ENCODE assay signal across 3 cellular contexts in the genomic region with DNA sequence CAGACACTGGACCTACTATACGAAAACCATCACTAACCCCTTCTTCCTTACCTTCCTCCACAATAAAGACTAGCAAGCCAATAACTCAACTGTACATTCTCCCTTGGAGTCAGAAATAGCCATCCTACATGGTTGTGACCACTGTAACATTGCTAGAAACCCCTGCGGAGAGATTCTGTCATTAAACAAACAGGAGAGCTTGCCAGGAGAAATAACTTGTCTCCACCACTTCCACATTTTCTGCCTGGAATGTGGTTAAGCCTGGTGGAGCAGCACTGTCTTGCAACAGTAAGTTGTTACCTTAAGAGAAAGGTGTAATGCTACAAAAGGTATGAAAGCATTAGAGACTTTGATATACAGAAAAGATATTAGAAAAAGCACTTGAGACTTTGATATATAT.
TF ChIP-seq lines count a peak whose summit lies in the region.

No MANE protein-coding gene starts in this region.

TF ChIP-seq in GM23338, 12 proteins besides CTCF, POLR2A, EP300 and RAD21 (continues in another document):
- TF ChIP-seq CREB1 (CRISPR knock-in tag; IDR thresholded peaks at IDR 0.05; ENCODE audit: low read depth) (no peak), JUNB (IDR thresholded peaks at IDR 0.05; ENCODE audit: unreplicated experiment) (no peak)
- TF ChIP-seq, protein P1, sequence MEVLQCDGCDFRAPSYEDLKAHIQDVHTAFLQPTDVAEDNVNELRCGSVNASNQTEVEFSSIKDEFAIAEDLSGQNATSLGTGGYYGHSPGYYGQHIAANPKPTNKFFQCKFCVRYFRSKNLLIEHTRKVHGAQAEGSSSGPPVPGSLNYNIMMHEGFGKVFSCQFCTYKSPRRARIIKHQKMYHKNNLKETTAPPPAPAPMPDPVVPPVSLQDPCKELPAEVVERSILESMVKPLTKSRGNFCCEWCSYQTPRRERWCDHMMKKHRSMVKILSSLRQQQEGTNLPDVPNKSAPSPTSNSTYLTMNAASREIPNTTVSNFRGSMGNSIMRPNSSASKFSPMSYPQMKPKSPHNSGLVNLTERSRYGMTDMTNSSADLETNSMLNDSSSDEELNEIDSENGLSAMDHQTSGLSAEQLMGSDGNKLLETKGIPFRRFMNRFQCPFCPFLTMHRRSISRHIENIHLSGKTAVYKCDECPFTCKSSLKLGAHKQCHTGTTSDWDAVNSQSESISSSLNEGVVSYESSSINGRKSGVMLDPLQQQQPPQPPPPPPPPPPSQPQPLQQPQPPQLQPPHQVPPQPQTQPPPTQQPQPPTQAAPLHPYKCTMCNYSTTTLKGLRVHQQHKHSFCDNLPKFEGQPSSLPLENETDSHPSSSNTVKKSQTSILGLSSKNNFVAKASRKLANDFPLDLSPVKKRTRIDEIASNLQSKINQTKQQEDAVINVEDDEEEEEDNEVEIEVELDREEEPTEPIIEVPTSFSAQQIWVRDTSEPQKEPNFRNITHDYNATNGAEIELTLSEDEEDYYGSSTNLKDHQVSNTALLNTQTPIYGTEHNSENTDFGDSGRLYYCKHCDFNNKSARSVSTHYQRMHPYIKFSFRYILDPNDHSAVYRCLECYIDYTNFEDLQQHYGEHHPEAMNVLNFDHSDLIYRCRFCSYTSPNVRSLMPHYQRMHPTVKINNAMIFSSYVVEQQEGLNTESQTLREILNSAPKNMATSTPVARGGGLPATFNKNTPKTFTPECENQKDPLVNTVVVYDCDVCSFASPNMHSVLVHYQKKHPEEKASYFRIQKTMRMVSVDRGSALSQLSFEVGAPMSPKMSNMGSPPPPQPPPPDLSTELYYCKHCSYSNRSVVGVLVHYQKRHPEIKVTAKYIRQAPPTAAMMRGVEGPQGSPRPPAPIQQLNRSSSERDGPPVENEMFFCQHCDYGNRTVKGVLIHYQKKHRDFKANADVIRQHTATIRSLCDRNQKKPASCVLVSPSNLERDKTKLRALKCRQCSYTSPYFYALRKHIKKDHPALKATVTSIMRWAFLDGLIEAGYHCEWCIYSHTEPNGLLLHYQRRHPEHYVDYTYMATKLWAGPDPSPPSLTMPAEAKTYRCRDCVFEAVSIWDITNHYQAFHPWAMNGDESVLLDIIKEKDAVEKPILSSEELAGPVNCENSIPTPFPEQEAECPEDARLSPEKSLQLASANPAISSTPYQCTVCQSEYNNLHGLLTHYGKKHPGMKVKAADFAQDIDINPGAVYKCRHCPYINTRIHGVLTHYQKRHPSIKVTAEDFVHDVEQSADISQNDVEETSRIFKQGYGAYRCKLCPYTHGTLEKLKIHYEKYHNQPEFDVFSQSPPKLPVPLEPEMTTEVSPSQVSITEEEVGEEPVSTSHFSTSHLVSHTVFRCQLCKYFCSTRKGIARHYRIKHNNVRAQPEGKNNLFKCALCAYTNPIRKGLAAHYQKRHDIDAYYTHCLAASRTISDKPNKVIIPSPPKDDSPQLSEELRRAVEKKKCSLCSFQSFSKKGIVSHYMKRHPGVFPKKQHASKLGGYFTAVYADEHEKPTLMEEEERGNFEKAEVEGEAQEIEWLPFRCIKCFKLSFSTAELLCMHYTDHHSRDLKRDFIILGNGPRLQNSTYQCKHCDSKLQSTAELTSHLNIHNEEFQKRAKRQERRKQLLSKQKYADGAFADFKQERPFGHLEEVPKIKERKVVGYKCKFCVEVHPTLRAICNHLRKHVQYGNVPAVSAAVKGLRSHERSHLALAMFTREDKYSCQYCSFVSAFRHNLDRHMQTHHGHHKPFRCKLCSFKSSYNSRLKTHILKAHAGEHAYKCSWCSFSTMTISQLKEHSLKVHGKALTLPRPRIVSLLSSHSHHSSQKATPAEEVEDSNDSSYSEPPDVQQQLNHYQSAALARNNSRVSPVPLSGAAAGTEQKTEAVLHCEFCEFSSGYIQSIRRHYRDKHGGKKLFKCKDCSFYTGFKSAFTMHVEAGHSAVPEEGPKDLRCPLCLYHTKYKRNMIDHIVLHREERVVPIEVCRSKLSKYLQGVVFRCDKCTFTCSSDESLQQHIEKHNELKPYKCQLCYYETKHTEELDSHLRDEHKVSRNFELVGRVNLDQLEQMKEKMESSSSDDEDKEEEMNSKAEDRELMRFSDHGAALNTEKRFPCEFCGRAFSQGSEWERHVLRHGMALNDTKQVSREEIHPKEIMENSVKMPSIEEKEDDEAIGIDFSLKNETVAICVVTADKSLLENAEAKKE (CRISPR knock-in tag; IDR thresholded peaks at IDR 0.05) = no peak

TF ChIP-seq in PFSK-1, 5 proteins besides CTCF, POLR2A, EP300 and RAD21:
- TF ChIP-seq, protein P2, sequence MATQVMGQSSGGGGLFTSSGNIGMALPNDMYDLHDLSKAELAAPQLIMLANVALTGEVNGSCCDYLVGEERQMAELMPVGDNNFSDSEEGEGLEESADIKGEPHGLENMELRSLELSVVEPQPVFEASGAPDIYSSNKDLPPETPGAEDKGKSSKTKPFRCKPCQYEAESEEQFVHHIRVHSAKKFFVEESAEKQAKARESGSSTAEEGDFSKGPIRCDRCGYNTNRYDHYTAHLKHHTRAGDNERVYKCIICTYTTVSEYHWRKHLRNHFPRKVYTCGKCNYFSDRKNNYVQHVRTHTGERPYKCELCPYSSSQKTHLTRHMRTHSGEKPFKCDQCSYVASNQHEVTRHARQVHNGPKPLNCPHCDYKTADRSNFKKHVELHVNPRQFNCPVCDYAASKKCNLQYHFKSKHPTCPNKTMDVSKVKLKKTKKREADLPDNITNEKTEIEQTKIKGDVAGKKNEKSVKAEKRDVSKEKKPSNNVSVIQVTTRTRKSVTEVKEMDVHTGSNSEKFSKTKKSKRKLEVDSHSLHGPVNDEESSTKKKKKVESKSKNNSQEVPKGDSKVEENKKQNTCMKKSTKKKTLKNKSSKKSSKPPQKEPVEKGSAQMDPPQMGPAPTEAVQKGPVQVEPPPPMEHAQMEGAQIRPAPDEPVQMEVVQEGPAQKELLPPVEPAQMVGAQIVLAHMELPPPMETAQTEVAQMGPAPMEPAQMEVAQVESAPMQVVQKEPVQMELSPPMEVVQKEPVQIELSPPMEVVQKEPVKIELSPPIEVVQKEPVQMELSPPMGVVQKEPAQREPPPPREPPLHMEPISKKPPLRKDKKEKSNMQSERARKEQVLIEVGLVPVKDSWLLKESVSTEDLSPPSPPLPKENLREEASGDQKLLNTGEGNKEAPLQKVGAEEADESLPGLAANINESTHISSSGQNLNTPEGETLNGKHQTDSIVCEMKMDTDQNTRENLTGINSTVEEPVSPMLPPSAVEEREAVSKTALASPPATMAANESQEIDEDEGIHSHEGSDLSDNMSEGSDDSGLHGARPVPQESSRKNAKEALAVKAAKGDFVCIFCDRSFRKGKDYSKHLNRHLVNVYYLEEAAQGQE (IDR thresholded peaks at IDR 0.05; ENCODE audit: insufficient read depth in 1 of 2, low read depth in 2 of 2, low read length in 2 of 2) = peak in 1 of 2 experiments; percentile 61; a peak in 1 of 4 replicates
- TF ChIP-seq FOXP2 (optimal IDR thresholded peaks at IDR 0.05; ENCODE audit: borderline replicate concordance, extremely low read depth, extremely low read length, insufficient read depth) = no peak
- no peak for TF ChIP-seq POLR2AphosphoS5 (IDR thresholded peaks at IDR 0.05; ENCODE audit: low read depth, low read length)
- TF ChIP-seq TAF1 (IDR thresholded peaks at IDR 0.05; ENCODE audit: borderline replicate concordance, insufficient read depth, low read length) = peak; percentile 42; the same call in 1 of the 2 replicates
- TF ChIP-seq SIN3A (IDR thresholded peaks at IDR 0.05; ENCODE audit: borderline replicate concordance, insufficient read depth, low read length) = no peak

TF ChIP-seq in endothelial cell of umbilical vein, 7 proteins besides CTCF, POLR2A, EP300 and RAD21:
- TF ChIP-seq FOS (IDR thresholded peaks at IDR 0.05; ENCODE audit: borderline replicate concordance, insufficient read depth, low read length) = peak; percentile 10
- TF ChIP-seq MYC (IDR thresholded peaks at IDR 0.05; ENCODE audit: low read depth, low read length) = no peak
- no peak for TF ChIP-seq GATA2 (IDR thresholded peaks at IDR 0.05; ENCODE audit: insufficient read depth, insufficient read length, low read depth, low read length)
